14 cellular contexts compared by ENCODE assay signal in genomic region chr9:91027005-91027404, GRCh38.
A peak's percentile ranks its signal among the peaks of the same experiment; 100 is the strongest.
DNase-seq lines count a peak whose midpoint lies in the region; ATAC-seq and TF ChIP-seq lines count a peak whose summit lies in the region.
"Had no signal": no experiment of that assay in that cellular context is flagged by ENCODE, and none has a peak within 500 bp of the region (broad histone marks: within the 10 kb centered on the region; RNA-seq: fewer than 3 reads in every experiment).

No MANE protein-coding gene starts in this region.

- H3K36me3 Mint-ChIP-seq in activated CD4-positive, alpha-beta T cell treated with anti-CD3 and anti-CD28 coated beads, Interleukin-2, amount 10 ng/mL, durations not matched to agents 24 days and 14 days (ENCODE audit: low read depth) = no peaks in the 10 kb centered on the region
- H3K36me3 Mint-ChIP-seq: CD8-positive, alpha-beta T cell had no signal

- H3K9me3 Mint-ChIP-seq in activated CD4-positive, alpha-beta T cell treated with anti-CD3 and anti-CD28 coated beads, Interleukin-2, amount 10 ng/mL, durations not matched to agents 24 days and 14 days = no peaks in the 10 kb centered on the region
- H3K9me3 Mint-ChIP-seq: CD4-positive, alpha-beta T cell; CD8-positive, alpha-beta T cell had no signal

- H3K27me3 Mint-ChIP-seq in activated CD4-positive, alpha-beta T cell treated with anti-CD3 and anti-CD28 coated beads, Interleukin-2, amount 10 ng/mL, durations not matched to agents 24 days and 14 days = peaks cover 18% of the 10 kb centered on the region

- H3K4me1 Mint-ChIP-seq in activated CD4-positive, alpha-beta T cell treated with anti-CD3 and anti-CD28 coated beads, Interleukin-2, amount 10 ng/mL, durations not matched to agents 24 days and 14 days = no peaks in the 10 kb centered on the region
- H3K4me1 Mint-ChIP-seq: B cell had no signal

- intact Hi-C loops in activated CD4-positive, alpha-beta T cell treated with anti-CD3 and anti-CD28 coated beads, Interleukin-2, amount 10 ng/mL, durations not matched to agents 24 days and 14 days (cut with micrococcal nuclease) = no loop called here

- ATAC-seq in omental fat pad (ENCODE audit: low FRiP score) = peak; percentile 28
- ATAC-seq: A549; CD8-positive, alpha-beta T cell had no signal

- H3K27ac Mint-ChIP-seq in activated CD4-positive, alpha-beta T cell treated with anti-CD3 and anti-CD28 coated beads, Interleukin-2, amount 10 ng/mL, durations not matched to agents 24 days and 14 days = no peak overlapping the region
- H3K27ac Mint-ChIP-seq: B cell; CD4-positive, alpha-beta T cell; CD8-positive, alpha-beta T cell had no signal

- no peak for TF ChIP-seq CTCF in omental fat pad (IDR thresholded peaks at IDR 0.05)

- peak; percentile 41 for DNase-seq in activated CD4-positive, alpha-beta T cell treated with anti-CD3 and anti-CD28 coated beads, Interleukin-2, amount 10 ng/mL, durations not matched to agents 24 days and 14 days
- no peak for DNase-seq in activated CD4-positive, alpha-beta T cell treated with anti-CD3 and anti-CD28 coated beads for 48 hours
- DNase-seq in omental fat pad (ENCODE audit: low spot score) (no peak), mesenteric fat pad (ENCODE audit: low spot score) (no peak), NCI-H1436 treated with DMSO at 0.1 percent for 48 hours (lab: John Stamatoyannopoulos, UW) (no peak)
- DNase-seq: AML-193; Caco-2; Calu3; CD4-positive, alpha-beta T cell; CD8-positive, alpha-beta T cell; DMS79 treated with DMSO at 0.1 percent for 48 hours; GF-D8 had no signal

- no peak overlapping the region for H3K4me3 Mint-ChIP-seq in activated CD4-positive, alpha-beta T cell treated with anti-CD3 and anti-CD28 coated beads, Interleukin-2, amount 10 ng/mL, durations not matched to agents 24 days and 14 days
- H3K4me3 Mint-ChIP-seq: B cell; CD4-positive, alpha-beta T cell; CD8-positive, alpha-beta T cell had no signal
